Comparison of ENCODE assay signal across 19 cellular contexts in genomic region chr16:67727521-67728485, GRCh38. TPM values are rescaled to one million over a fixed set of nuclear protein-coding genes. Genes with fewer than 3 reads are reported as not detected.
DNase-seq lines count a peak whose midpoint lies in the region; ATAC-seq and TF ChIP-seq lines count a peak whose summit lies in the region.
"Had no signal": no experiment of that assay in that cellular context is flagged by ENCODE, and none has a peak within 500 bp of the region (broad histone marks: within the 10 kb centered on the region; RNA-seq: fewer than 3 reads in every experiment).

No MANE protein-coding gene starts in this region.

- no peak overlapping the region for H3K4me3 Mint-ChIP-seq in stimulated activated effector memory CD8-positive, alpha-beta T cell treated with anti-CD3 and anti-CD28 coated beads, Interleukin-12 subunit alpha, Interleukin-12 subunit beta, amount 100 ng/mL, for 72 hours
- H3K4me3 Mint-ChIP-seq: HFFc6 had no signal

- H3K9me3 Mint-ChIP-seq in stimulated activated effector memory CD8-positive, alpha-beta T cell treated with anti-CD3 and anti-CD28 coated beads, Interleukin-12 subunit alpha, Interleukin-12 subunit beta, amount 100 ng/mL, for 72 hours: no peaks in the 10 kb centered on the region
- H3K9me3 Mint-ChIP-seq: HFFc6 had no signal

- TF ChIP-seq CTCF in liver (IDR thresholded peaks at IDR 0.05; ENCODE audit: low read depth, low read length, missing input control): no peak

- no peak overlapping the region for H3K9ac ChIP-seq in liver (ENCODE audit: low read depth in 1 of 2, low read length in 2 of 2)

- no peak for TF ChIP-seq RAD21 in liver (IDR thresholded peaks at IDR 0.05)

- no peak for ATAC-seq in stimulated activated effector memory CD8-positive, alpha-beta T cell treated with anti-CD3 and anti-CD28 coated beads, Interleukin-12 subunit alpha, Interleukin-12 subunit beta, amount 100 ng/mL, for 72 hours
- ATAC-seq in GM21423 (IDR thresholded peaks at IDR 0.05; ENCODE audit: unreplicated experiment): no peak
- ATAC-seq in activated CD4-positive, CD25-positive, alpha-beta regulatory T cell treated with anti-CD3 and anti-CD28 coated beads, Interleukin-2, amount 50 U/mL, for 24 hours: no peak

- no peaks in the 10 kb centered on the region for H3K4me1 Mint-ChIP-seq in stimulated activated effector memory CD8-positive, alpha-beta T cell treated with anti-CD3 and anti-CD28 coated beads, Interleukin-12 subunit alpha, Interleukin-12 subunit beta, amount 100 ng/mL, for 72 hours

- WGBS in liver: 93% methylated on average over 22 of the region's 22 CpGs

- peak overlapping the region; percentile 80 for H3K27ac Mint-ChIP-seq in stimulated activated effector memory CD8-positive, alpha-beta T cell treated with anti-CD3 and anti-CD28 coated beads, Interleukin-12 subunit alpha, Interleukin-12 subunit beta, amount 100 ng/mL, for 72 hours
- H3K27ac Mint-ChIP-seq: HFFc6 had no signal

- no peaks in the 10 kb centered on the region for H3K9me3 ChIP-seq in liver (ENCODE audit: control insufficient read depth in 4 of 4, low read length in 3 of 4)
- H3K9me3 ChIP-seq: MG63 had no signal

- peak; percentile 24 for DNase-seq in H7
- DNase-seq in cerebellum (ENCODE audit: low spot score): peak; percentile 55
- no peak for DNase-seq in stimulated activated effector memory CD8-positive, alpha-beta T cell treated with anti-CD3 and anti-CD28 coated beads, Interleukin-12 subunit alpha, Interleukin-12 subunit beta, amount 100 ng/mL, for 72 hours (ENCODE audit: low spot score in 2 of 2)
- no peak for DNase-seq in NCI-H187 treated with DMSO at 0.1 percent for 48 hours (lab: John Stamatoyannopoulos, UW)
- DNase-seq: GDM1, HFFc6, MG63, NCI-H1436, NCI-H2029, NCI-H226, NCI-H510A treated with DMSO at 0.1 percent for 48 hours, NCI-H748 treated with DMSO at 0.1 percent for 48 hours, PC-9, RPMI8226, SHP77 had no signal

- peaks cover 40% of the 10 kb centered on the region for H3K36me3 Mint-ChIP-seq in stimulated activated effector memory CD8-positive, alpha-beta T cell treated with anti-CD3 and anti-CD28 coated beads, Interleukin-12 subunit alpha, Interleukin-12 subunit beta, amount 100 ng/mL, for 72 hours

- H3K36me3 ChIP-seq in H7 (replicated peaks; ENCODE audit: control insufficient read depth, insufficient read depth, low read length): peaks cover 25% of the 10 kb centered on the region
- H3K36me3 ChIP-seq in liver (ENCODE audit: control insufficient read depth in 4 of 4, insufficient read depth in 3 of 4, low read depth in 1 of 4, low read length in 3 of 4): peaks cover 12 to 44% (median 34%) of the 10 kb centered on the region in 4 donors
- H3K36me3 ChIP-seq: MG63 had no signal

- H3K4me1 ChIP-seq in liver (ENCODE audit: control insufficient read depth in 4 of 4, insufficient read depth in 4 of 4, low read length in 3 of 4): peaks cover 13 to 34% (median 23%) of the 10 kb centered on the region in 4 donors

- no peak overlapping the region for H3K4me3 ChIP-seq in H7 (ENCODE audit: insufficient read depth, low read depth, low read length)
- H3K4me3 ChIP-seq in liver (ENCODE audit: low read depth in 1 of 3, low read length in 3 of 3): no peak overlapping the region
- H3K4me3 ChIP-seq: MG63, PC-9 had no signal

- no peaks in the 10 kb centered on the region for H3K27me3 ChIP-seq in H7 (ENCODE audit: control insufficient read depth, insufficient read depth, low read length)
- no peaks in the 10 kb centered on the region for H3K27me3 ChIP-seq in liver (ENCODE audit: control insufficient read depth in 4 of 4, insufficient read depth in 4 of 4, low read length in 3 of 4)
- H3K27me3 ChIP-seq: MG63 had no signal

- H3K27ac ChIP-seq in liver (ENCODE audit: low read depth in 1 of 2, low read length in 2 of 2): peak overlapping the region; percentile 48 to 92
- H3K27ac ChIP-seq: C4-2B, PC-9 had no signal

TF ChIP-seq in liver, 16 proteins besides CTCF, POLR2A, EP300 and RAD21:
- TF ChIP-seq EGR1 (IDR thresholded peaks at IDR 0.05; ENCODE audit: low read depth in 2 of 2) (no peak), ATF3 (IDR thresholded peaks at IDR 0.05) (no peak)

RNA-seq across cellular contexts. Expression of gene GFOD2, which starts 8.7 kb away (rescaled TPM):
- 25.3 and 26.2 TPM in 2 replicates for total RNA-seq in H7 (2014; rRNA removed; shearing (Covaris generic))
- total RNA-seq in cerebellum (49.3 TPM), liver (10 to 100 TPM; 12.7 to 48.8 TPM)
- polyA plus RNA-seq in liver: 10 to 100 TPM; 20.7 to 37.1 TPM

Comparison
In these comparisons a context has a peak if more than half of its experiments do, and no peak if none do; other contexts are left out.
1. DNase-seq: peak in H7 (single experiment) and cerebellum (single experiment); none in stimulated activated effector memory CD8-positive, alpha-beta T cell treated with anti-CD3 and anti-CD28 coated beads, Interleukin-12 subunit alpha, Interleukin-12 subunit beta, amount 100 ng/mL, for 72 hours (0 of 2) and NCI-H187 treated with DMSO at 0.1 percent for 48 hours (single experiment).